20 cellular contexts compared by ENCODE assay signal in genomic region chr5:1506242-1507015, GRCh38. TPM values are rescaled to one million over a fixed set of nuclear protein-coding genes. Genes with fewer than 3 reads are reported as not detected.
DNase-seq lines count a peak whose midpoint lies in the region; ATAC-seq and TF ChIP-seq lines count a peak whose summit lies in the region.
"Had no signal": no experiment of that assay in that cellular context is flagged by ENCODE, and none has a peak within 500 bp of the region (broad histone marks: within the 10 kb centered on the region; RNA-seq: fewer than 3 reads in every experiment).

No MANE protein-coding gene starts in this region.

- TF ChIP-seq CTCF in C4-2B (conservative IDR thresholded peaks at IDR 0.05) (no peak), endodermal cell (conservative IDR thresholded peaks at IDR 0.05) (no peak)

- H3K27ac Mint-ChIP-seq in endodermal cell = peak overlapping the region; percentile 52
- H3K27ac Mint-ChIP-seq in natural killer cell treated with Interleukin-12 subunit alpha and Interleukin-12 subunit beta and Interleukin-15 and Interleukin-18, amount 100 ng/mL, for 72 hours = peak overlapping the region in 1 of 2 donors; percentile 56

- H3K27ac ChIP-seq in C4-2B (peak overlapping the region; percentile 57; the same call in 1 of the 2 replicates), endodermal cell (ENCODE audit: low read depth, low read length) (peak overlapping the region; percentile 7)
- H3K27ac ChIP-seq: ascending aorta, HL-60, ovary, PC-9, vagina had no signal

- no peak overlapping the region for H3K9ac ChIP-seq in endodermal cell (ENCODE audit: extremely low read depth, low read length, poor library complexity, severe bottlenecking)

- no peaks in the 10 kb centered on the region for H3K4me1 ChIP-seq in endodermal cell (ENCODE audit: control insufficient read depth, insufficient read depth, low read length)

- no peaks in the 10 kb centered on the region for H3K27me3 ChIP-seq in MG63
- H3K27me3 ChIP-seq in endodermal cell (ENCODE audit: control insufficient read depth, insufficient read depth, low read length, poor library complexity, severe bottlenecking) = no peaks in the 10 kb centered on the region
- H3K27me3 ChIP-seq: ascending aorta, ovary, vagina had no signal

- H3K4me3 Mint-ChIP-seq in endodermal cell = no peak overlapping the region
- no peak overlapping the region for H3K4me3 Mint-ChIP-seq in natural killer cell treated with Interleukin-12 subunit alpha and Interleukin-12 subunit beta and Interleukin-15 and Interleukin-18, amount 100 ng/mL, for 72 hours
- H3K4me3 Mint-ChIP-seq: activated CD4-positive, alpha-beta T cell treated with anti-CD3 and anti-CD28 coated beads, Interleukin-2, amount 10 ng/mL, durations not matched to agents 24 days and 14 days had no signal

- H3K9me3 ChIP-seq in MG63 = no peaks in the 10 kb centered on the region
- H3K9me3 ChIP-seq in endodermal cell (ENCODE audit: control insufficient read depth, low read length) = no peaks in the 10 kb centered on the region
- H3K9me3 ChIP-seq: ascending aorta, ovary, vagina had no signal

- DNase-seq in MG63 (peak; percentile 7), endodermal cell (no peak), AML-193 (lab: John Stamatoyannopoulos, UW) (no peak), dermis blood vessel endothelial cell (no peak)
- DNase-seq in natural killer cell treated with Interleukin-12 subunit alpha and Interleukin-12 subunit beta and Interleukin-15 and Interleukin-18, amount 100 ng/mL, for 72 hours (ENCODE audit: low spot score) = peak; percentile 51
- no peak for DNase-seq in NK-92 treated with Interleukin-12 subunit alpha and Interleukin-12 subunit beta, amount 100 ng/mL, for 24 hours (lab: John Stamatoyannopoulos, UW)
- DNase-seq: activated CD4-positive, alpha-beta T cell treated with anti-CD3 and anti-CD28 coated beads, Interleukin-2, amount 10 ng/mL, durations not matched to agents 24 days and 14 days; activated CD8-positive, alpha-beta memory T cell treated with anti-CD3 and anti-CD28 coated beads, Interleukin-2, amount 50 U/mL, for 48 hours; activated gamma-delta T cell treated with Interleukin-2 at 50 U/mL for 16 hours; EL; NCI-H1092; NCI-H2107; PC-9 had no signal

- H3K36me3 Mint-ChIP-seq in endodermal cell (ENCODE audit: low read depth) = peaks cover 15% of the 10 kb centered on the region
- H3K36me3 Mint-ChIP-seq in natural killer cell treated with Interleukin-12 subunit alpha and Interleukin-12 subunit beta and Interleukin-15 and Interleukin-18, amount 100 ng/mL, for 72 hours = no peaks in the 10 kb centered on the region

- H3K4me3 ChIP-seq in MG63 (no peak overlapping the region), endodermal cell (ENCODE audit: low read length) (no peak overlapping the region)
- H3K4me3 ChIP-seq: ascending aorta, K562, ovary, PC-9, vagina had no signal

- peaks cover 15% of the 10 kb centered on the region for H3K4me1 Mint-ChIP-seq in endodermal cell
- peaks cover 63 to 64% of the 10 kb centered on the region in 2 donors for H3K4me1 Mint-ChIP-seq in natural killer cell treated with Interleukin-12 subunit alpha and Interleukin-12 subunit beta and Interleukin-15 and Interleukin-18, amount 100 ng/mL, for 72 hours (ENCODE audit: low read depth in 2 of 2)

- WGBS in endodermal cell (ENCODE audit: insufficient coverage in 1 of 2, insufficient read length in 1 of 2), 2 experiments = 85 to 92% methylated on average over 9 to 20 of the region's 20 CpGs

- H3K27me3 Mint-ChIP-seq in endodermal cell (ENCODE audit: insufficient read depth) = no peaks in the 10 kb centered on the region
- H3K27me3 Mint-ChIP-seq in natural killer cell treated with Interleukin-12 subunit alpha and Interleukin-12 subunit beta and Interleukin-15 and Interleukin-18, amount 100 ng/mL, for 72 hours = no peaks in the 10 kb centered on the region
- H3K27me3 Mint-ChIP-seq: activated CD4-positive, alpha-beta T cell treated with anti-CD3 and anti-CD28 coated beads, Interleukin-2, amount 10 ng/mL, durations not matched to agents 24 days and 14 days had no signal

- no peaks in the 10 kb centered on the region for H3K9me3 Mint-ChIP-seq in endodermal cell
- H3K9me3 Mint-ChIP-seq in natural killer cell treated with Interleukin-12 subunit alpha and Interleukin-12 subunit beta and Interleukin-15 and Interleukin-18, amount 100 ng/mL, for 72 hours = no peaks in the 10 kb centered on the region
- H3K9me3 Mint-ChIP-seq: activated CD4-positive, alpha-beta T cell treated with anti-CD3 and anti-CD28 coated beads, Interleukin-2, amount 10 ng/mL, durations not matched to agents 24 days and 14 days had no signal

- no peak for ATAC-seq in natural killer cell treated with Interleukin-12 subunit alpha and Interleukin-12 subunit beta and Interleukin-15 and Interleukin-18, amount 100 ng/mL, for 72 hours
- ATAC-seq in HG02678 (IDR thresholded peaks at IDR 0.05; ENCODE audit: unreplicated experiment) = no peak
- ATAC-seq: K562 had no signal

- H3K36me3 ChIP-seq in MG63 (peaks cover 89% of the 10 kb centered on the region), endodermal cell (ENCODE audit: control insufficient read depth, insufficient read depth, low read length) (no peaks in the 10 kb centered on the region)
- H3K36me3 ChIP-seq: ovary had no signal

RNA-seq across cellular contexts. Expression of gene LPCAT1, which starts 17.3 kb away (rescaled TPM):
- total RNA-seq in MG63 (2014; rRNA removed; shearing (Covaris generic); ENCODE audit: low replicate concordance) = 130 and 166 TPM in 2 replicates
- 100 to 1,000 TPM in 1 of 2 donors, 10 to 100 TPM in 1; 78.5 to 124 TPM for total RNA-seq in endodermal cell
- 72.3 TPM for polyA plus RNA-seq in endodermal cell (2013, experiment 1 of 2)
- polyA plus RNA-seq in endodermal cell (2013, experiment 2 of 2) = 67.4 TPM
- total RNA-seq in natural killer cell treated with Interleukin-12 subunit alpha and Interleukin-12 subunit beta and Interleukin-15 and Interleukin-18, amount 100 ng/mL, for 72 hours = 100 to 1,000 TPM in 1 of 2 donors, 10 to 100 TPM in 1; 90.0 to 179 TPM
- total RNA-seq in dermis blood vessel endothelial cell = 33.8 and 41.9 TPM in 2 replicates

Comparison
In these comparisons a context has a peak if more than half of its experiments do, and no peak if none do; other contexts are left out.
1. DNase-seq: peak in MG63 (single experiment) and natural killer cell treated with Interleukin-12 subunit alpha and Interleukin-12 subunit beta and Interleukin-15 and Interleukin-18, amount 100 ng/mL, for 72 hours (single experiment); none in endodermal cell (single experiment), AML-193 (0 of 2), dermis blood vessel endothelial cell (single experiment) and NK-92 treated with Interleukin-12 subunit alpha and Interleukin-12 subunit beta, amount 100 ng/mL, for 24 hours (single experiment).